Comparison of ENCODE assay signal across 20 cellular contexts in genomic region chr4:31097999-31098398, GRCh38.
DNase-seq lines count a peak whose midpoint lies in the region; ATAC-seq and TF ChIP-seq lines count a peak whose summit lies in the region.
"Had no signal": no experiment of that assay in that cellular context is flagged by ENCODE, and none has a peak within 500 bp of the region (broad histone marks: within the 10 kb centered on the region; RNA-seq: fewer than 3 reads in every experiment).

No MANE protein-coding gene starts in this region.

- TF ChIP-seq POLR2A in testis (IDR thresholded peaks at IDR 0.05): no peak

- WGBS in testis, 2 donors: 59 to 68% methylated on average over 6 of the region's 6 CpGs

- H3K4me3 ChIP-seq in right atrium auricular region (no peak overlapping the region), coronary artery (peak overlapping the region; percentile 32), testis (no peak overlapping the region)
- H3K4me3 ChIP-seq: A549; BLaER1 treated with 17β-estradiol and CSF1 and Interleukin-3, amounts not matched to agents 10 nM and 100 nM; HAP-1 had no signal

- H3K36me3 ChIP-seq in right atrium auricular region: no peaks in the 10 kb centered on the region
- H3K36me3 ChIP-seq in testis (ENCODE audit: low read depth, missing control alignments): no peaks in the 10 kb centered on the region
- H3K36me3 ChIP-seq: BE2C; BLaER1 treated with 17β-estradiol and CSF1 and Interleukin-3, amounts not matched to agents 10 nM and 100 nM; HAP-1 had no signal

- no peaks in the 10 kb centered on the region for H3K9me3 ChIP-seq in right atrium auricular region
- no peaks in the 10 kb centered on the region for H3K9me3 ChIP-seq in testis
- H3K9me3 ChIP-seq: A549; BE2C; BLaER1 treated with 17β-estradiol and CSF1 and Interleukin-3, amounts not matched to agents 10 nM and 100 nM; HAP-1 had no signal

- H3K27ac ChIP-seq in right atrium auricular region (no peak overlapping the region), coronary artery (peak overlapping the region; percentile 5 to 31), testis (no peak overlapping the region)
- H3K27ac ChIP-seq: A549; BLaER1 treated with 17β-estradiol and CSF1 and Interleukin-3, amounts not matched to agents 10 nM and 100 nM had no signal

- H3K4me1 ChIP-seq in right atrium auricular region (no peaks in the 10 kb centered on the region), testis (no peaks in the 10 kb centered on the region)
- H3K4me1 ChIP-seq: A549; BLaER1 treated with 17β-estradiol and CSF1 and Interleukin-3, amounts not matched to agents 10 nM and 100 nM; HAP-1 had no signal

- H3K27me3 ChIP-seq in right atrium auricular region (no peaks in the 10 kb centered on the region), testis (no peaks in the 10 kb centered on the region)
- H3K27me3 ChIP-seq: BE2C; BLaER1 treated with 17β-estradiol and CSF1 and Interleukin-3, amounts not matched to agents 10 nM and 100 nM had no signal

- intact Hi-C loops in left ventricle myocardium superior (cut with micrococcal nuclease) (no loop called here), testis (cut with DNase I; ENCODE audit: low total_unique reads) (no loop called here)

- TF ChIP-seq CTCF in right atrium auricular region (IDR thresholded peaks at IDR 0.05): no peak
- TF ChIP-seq CTCF in coronary artery (IDR thresholded peaks at IDR 0.05): no peak
- no peak for TF ChIP-seq CTCF in testis (IDR thresholded peaks at IDR 0.05)

- no peak for DNase-seq in left ventricle myocardium superior
- no peak for DNase-seq in right atrium auricular region (ENCODE audit: low spot score)
- no peak for DNase-seq in coronary artery (ENCODE audit: low spot score)
- peak; percentile 44 for DNase-seq in testis
- no peak for DNase-seq in HUDEP-2 (lab: John Stamatoyannopoulos, UW; ENCODE audit: unreplicated experiment in 76 of 76)
- DNase-seq: 8988T; ACHN; AML-193; BE2C; CD4-positive, alpha-beta T cell; CD8-positive, alpha-beta memory T cell; DMS 273 treated with DMSO at 0.1 percent for 48 hours; DMS79; EL; GDM1; GOT3 had no signal

- peak; percentile 60 for ATAC-seq in left ventricle myocardium superior
- ATAC-seq in GM21717 (IDR thresholded peaks at IDR 0.05; ENCODE audit: unreplicated experiment): no peak
- ATAC-seq: A549 had no signal

Comparison
In these comparisons a context has a peak if more than half of its experiments do, and no peak if none do; other contexts are left out.
1. H3K27ac ChIP-seq: peak in coronary artery (2 of 2); none in right atrium auricular region (0 of 2) and testis (0 of 2).